ENCODE assay signal across 16 cellular contexts in genomic region chr1:55007626-55008025, GRCh38. TPM values are rescaled to one million over a fixed set of nuclear protein-coding genes. Genes with fewer than 3 reads are reported as not detected.
DNase-seq lines count a peak whose midpoint lies in the region; ATAC-seq, FAIRE-seq and TF ChIP-seq lines count a peak whose summit lies in the region.
"Had no signal": no experiment of that assay in that cellular context is flagged by ENCODE, and none has a peak within 500 bp of the region (broad histone marks: within the 10 kb centered on the region; RNA-seq: fewer than 3 reads in every experiment).

No MANE protein-coding gene starts in this region.

- no peaks in the 10 kb centered on the region for H3K79me2 ChIP-seq in SK-N-SH (ENCODE audit: insufficient read depth)

- no peak for TF ChIP-seq POLR2A in H54 (IDR thresholded peaks at IDR 0.05; ENCODE audit: low read depth, low read length)

- H3K27me3 ChIP-seq in SK-N-SH (ENCODE audit: insufficient read depth): no peaks in the 10 kb centered on the region

- H3K4me1 ChIP-seq in SK-N-SH (ENCODE audit: control insufficient read depth in 1 of 2, insufficient read depth in 2 of 2, low read depth in 1 of 2, low read length in 1 of 2): peaks cover 0 to 4% of the 10 kb centered on the region in 2 experiments; a peak in 1 of 4 replicates

- H3K9me3 ChIP-seq in SK-N-SH: no peaks in the 10 kb centered on the region

- no peak overlapping the region for H3K4me3 ChIP-seq in SK-N-SH (ENCODE audit: low read depth in 2 of 2, low read length in 1 of 2)

- FAIRE-seq in H54 (lab: Jason Lieb, UNC) (peak; percentile 61), urothelium cell line (lab: Jason Lieb, UNC) (no peak)

- H3F3A ChIP-seq in SK-N-SH (replicated peaks; ENCODE audit: insufficient read depth): no peaks in the 10 kb centered on the region

- H3K27ac ChIP-seq in SK-N-SH (ENCODE audit: low read depth in 2 of 2, low read length in 1 of 2): 0 out of 4 replicates have a peak overlapping the region, but pooled peaks of 1 of the 2 experiments have one; percentile 3
- H3K27ac ChIP-seq in caudate nucleus (ENCODE audit: low read depth, low read length): no peak overlapping the region
- H3K27ac ChIP-seq in substantia nigra (ENCODE audit: low read depth, low read length, poor library complexity, severe bottlenecking): no peak overlapping the region

- H3K9me2 ChIP-seq in SK-N-SH: no peaks in the 10 kb centered on the region

- H3K9ac ChIP-seq in SK-N-SH: no peak overlapping the region

- no peaks in the 10 kb centered on the region for H4K20me1 ChIP-seq in SK-N-SH (ENCODE audit: insufficient read depth)

- POLR2A ChIA-PET in SK-N-SH (lab: Yijun Ruan, JAX): no interaction called here

- no peak for TF ChIP-seq EP300 in SK-N-SH (IDR thresholded peaks at IDR 0.05; ENCODE audit: borderline replicate concordance in 1 of 2, low read depth in 1 of 2, low read length in 1 of 2)

- DNase-seq in H54 (ENCODE audit: insufficient read length, low spot score): peak; percentile 73
- DNase-seq in SK-N-SH: no peak
- DNase-seq in fibroblast of peridontal ligament (ENCODE audit: extremely low read depth): peak; percentile 41
- peak; percentile 32 for DNase-seq in urothelium cell line (ENCODE audit: low spot score)
- no peak for DNase-seq in caudate nucleus (lab: John Stamatoyannopoulos, UW)
- DNase-seq in omental fat pad (ENCODE audit: low spot score): no peak
- DNase-seq in substantia nigra (lab: John Stamatoyannopoulos, UW): no peak
- DNase-seq: activated CD8-positive, alpha-beta T cell treated with anti-CD3 and anti-CD28 coated beads for 36 hours; activated gamma-delta T cell; Calu3; NCI-H2081 treated with DMSO at 0.1 percent for 48 hours; NCI-H774; Right ventricle myocardium superior; stimulated activated naive CD8-positive, alpha-beta T cell treated with anti-CD3 and anti-CD28 coated beads, Interleukin-15, Interleukin-2, amounts not matched to agents 100 U/mL and 50 U/mL, for 24 hours had no signal

- no peak overlapping the region for H3K4me2 ChIP-seq in SK-N-SH

- no peak overlapping the region for H2AFZ ChIP-seq in SK-N-SH (ENCODE audit: low read depth)

- 25% methylated on average over 1 of the region's 3 CpGs for WGBS in SK-N-SH (ENCODE audit: low lambda C conversion rate)

- TF ChIP-seq RAD21 in SK-N-SH (IDR thresholded peaks at IDR 0.05; ENCODE audit: low read length): no peak

- no peaks in the 10 kb centered on the region for H3K36me3 ChIP-seq in SK-N-SH (replicated peaks in 1 of 2; ENCODE audit: control insufficient read depth in 1 of 2, insufficient read depth in 2 of 2, low read length in 1 of 2)

- ATAC-seq in omental fat pad (ENCODE audit: low FRiP score): no peak
- ATAC-seq: activated CD8-positive, alpha-beta T cell treated with anti-CD3 and anti-CD28 coated beads for 36 hours; sciatic nerve; stimulated activated naive CD8-positive, alpha-beta T cell treated with anti-CD3 and anti-CD28 coated beads, Interleukin-15, Interleukin-2, amounts not matched to agents 100 U/mL and 50 U/mL, for 24 hours had no signal

- CTCF ChIA-PET in SK-N-SH (lab: Yijun Ruan, JAX): interaction anchor here (1.2 to 6.9 kb wide), 6 partner anchors 11 to 64 kb away, joined by 3 to 49 read pairs (median 18); no protein-coding TSS in a partner anchor

- no peak for TF ChIP-seq CTCF in SK-N-SH (IDR thresholded peaks at IDR 0.05)
- TF ChIP-seq CTCF in omental fat pad (IDR thresholded peaks at IDR 0.05): no peak

TF ChIP-seq in SK-N-SH, 30 proteins besides CTCF, POLR2A, EP300 and RAD21:
- TF ChIP-seq FOSL2 (IDR thresholded peaks at IDR 0.05; ENCODE audit: borderline replicate concordance, low read depth) (peak; percentile 4; the same call in 1 of the 2 replicates), RXRA (IDR thresholded peaks at IDR 0.05; ENCODE audit: borderline replicate concordance, low read depth) (no peak)

RNA-seq across cellular contexts. Expression of gene BSND, which starts 8.9 kb away (rescaled TPM):
- not detected in 2 replicates for polyA plus RNA-seq in SK-N-SH (2012; rRNA removed)
- polyA plus RNA-seq in SK-N-SH (2012; cell fraction: cytosol; rRNA removed): not detected in 2 replicates
- not detected in 2 replicates for polyA plus RNA-seq in SK-N-SH (2012; cell fraction: nucleus; rRNA removed)
- total RNA-seq in omental fat pad: not detected
- total RNA-seq: activated CD8-positive, alpha-beta T cell treated with anti-CD3 and anti-CD28 coated beads for 36 hours; Calu3; lower leg skin; Right ventricle myocardium superior; sciatic nerve had no signal

RNA-seq across cellular contexts. Expression of gene TMEM61, which starts 27.2 kb away (rescaled TPM):
- not detected in 2 replicates for polyA plus RNA-seq in SK-N-SH (2012; rRNA removed)
- not detected in 2 replicates for polyA plus RNA-seq in SK-N-SH (2012; cell fraction: cytosol; rRNA removed)
- polyA plus RNA-seq in SK-N-SH (2012; cell fraction: nucleus; rRNA removed): not detected in 2 replicates
- total RNA-seq in omental fat pad: not detected
- total RNA-seq: activated CD8-positive, alpha-beta T cell treated with anti-CD3 and anti-CD28 coated beads for 36 hours; sciatic nerve had no signal

RNA-seq across cellular contexts. Expression of gene PCSK9, which starts 31.7 kb away (rescaled TPM):
- polyA plus RNA-seq in SK-N-SH (2012; rRNA removed): 0.02 and 0.03 TPM in 2 replicates
- 0.01 TPM in 1 of 2 replicates, not detected in the other for polyA plus RNA-seq in SK-N-SH (2012; cell fraction: cytosol; rRNA removed)
- polyA plus RNA-seq in SK-N-SH (2012; cell fraction: nucleus; rRNA removed): 0.05 TPM in 1 of 2 replicates, not detected in the other
- under 1 TPM; 0.56 to 0.95 (median 0.80) TPM for total RNA-seq in omental fat pad
- total RNA-seq: activated CD8-positive, alpha-beta T cell treated with anti-CD3 and anti-CD28 coated beads for 36 hours; Right ventricle myocardium superior had no signal

Comparison
In these comparisons a context has a peak if more than half of its experiments do, and no peak if none do; other contexts are left out.
1. DNase-seq: peak in H54 (single experiment), fibroblast of peridontal ligament (single experiment) and urothelium cell line (single experiment); none in SK-N-SH (single experiment), caudate nucleus (0 of 61), omental fat pad (single experiment) and substantia nigra (0 of 49).